Comparison of ENCODE assay signal across 14 cellular contexts in genomic region chr10:123327450-123327849, GRCh38.
A peak's percentile ranks its signal among the peaks of the same experiment; 100 is the strongest.
DNase-seq lines count a peak whose midpoint lies in the region; ATAC-seq, FAIRE-seq and TF ChIP-seq lines count a peak whose summit lies in the region.
"Had no signal": no experiment of that assay in that cellular context is flagged by ENCODE, and none has a peak within 500 bp of the region (broad histone marks: within the 10 kb centered on the region; RNA-seq: fewer than 3 reads in every experiment).

No MANE protein-coding gene starts in this region.

- ATAC-seq in GM21825 (IDR thresholded peaks at IDR 0.05; ENCODE audit: unreplicated experiment), result peak; percentile 78
- ATAC-seq in HG03280 (IDR thresholded peaks at IDR 0.05; ENCODE audit: unreplicated experiment), result peak; percentile 71

- H3K27me3 Mint-ChIP-seq in CD14-positive monocyte (ENCODE audit: low read depth in 3 of 3) (peaks cover 0 to 9% (median 0%) of the 10 kb centered on the region in 3 donors), progenitor cell of endocrine pancreas (no peaks in the 10 kb centered on the region)
- H3K27me3 Mint-ChIP-seq in activated T-cell treated with anti-CD3 and anti-CD28 coated beads, Interleukin-2, amount 50 U/mL, for 24 hours, result peaks cover 11% of the 10 kb centered on the region

- no peak overlapping the region for H3K4me3 ChIP-seq in GM12864 (ENCODE audit: low read depth, low read length)
- H3K4me3 ChIP-seq: smooth muscle cell, upper lobe of left lung had no signal

- intact Hi-C loops in CD14-positive monocyte (cut with micrococcal nuclease), result no loop called here

- H3K4me1 Mint-ChIP-seq in CD14-positive monocyte (no peaks in the 10 kb centered on the region), progenitor cell of endocrine pancreas (ENCODE audit: low read depth) (peaks cover 6% of the 10 kb centered on the region)
- H3K4me1 Mint-ChIP-seq in activated T-cell treated with anti-CD3 and anti-CD28 coated beads, Interleukin-2, amount 50 U/mL, for 24 hours (ENCODE audit: low read depth), result peaks cover 5% of the 10 kb centered on the region
- H3K4me1 Mint-ChIP-seq: activated naive CD4-positive, alpha-beta T cell treated with anti-CD3 and anti-CD28 coated beads, Interleukin-2, amount 50 U/mL, for 24 hours had no signal

- TF ChIP-seq CTCF in GM12864 (IDR thresholded peaks at IDR 0.05; ENCODE audit: low read depth, low read length, missing control alignments) (no peak), CD14-positive monocyte (IDR thresholded peaks at IDR 0.05) (no peak), progenitor cell of endocrine pancreas (IDR thresholded peaks at IDR 0.05; ENCODE audit: unreplicated experiment) (no peak)

- H3K9me3 Mint-ChIP-seq in CD14-positive monocyte, result peaks cover 0 to 8% (median 4%) of the 10 kb centered on the region in 7 donors
- peaks cover 9% of the 10 kb centered on the region for H3K9me3 Mint-ChIP-seq in activated T-cell treated with anti-CD3 and anti-CD28 coated beads, Interleukin-2, amount 50 U/mL, for 24 hours
- peaks cover 7% of the 10 kb centered on the region for H3K9me3 Mint-ChIP-seq in progenitor cell of endocrine pancreas (ENCODE audit: low read depth)

- H3K36me3 Mint-ChIP-seq in CD14-positive monocyte (no peaks in the 10 kb centered on the region), progenitor cell of endocrine pancreas (ENCODE audit: insufficient read depth) (no peaks in the 10 kb centered on the region)
- H3K36me3 Mint-ChIP-seq in activated T-cell treated with anti-CD3 and anti-CD28 coated beads, Interleukin-2, amount 50 U/mL, for 24 hours (ENCODE audit: low read depth), result no peaks in the 10 kb centered on the region

- H3K4me3 Mint-ChIP-seq in CD14-positive monocyte, result no peak overlapping the region
- H3K4me3 Mint-ChIP-seq in activated T-cell treated with anti-CD3 and anti-CD28 coated beads, Interleukin-2, amount 50 U/mL, for 24 hours, result no peak overlapping the region
- H3K4me3 Mint-ChIP-seq in progenitor cell of endocrine pancreas (ENCODE audit: low read depth), result no peak overlapping the region
- H3K4me3 Mint-ChIP-seq: activated naive CD4-positive, alpha-beta T cell treated with anti-CD3 and anti-CD28 coated beads, Interleukin-2, amount 50 U/mL, for 24 hours had no signal

- DNase-seq in GM12864 (ENCODE audit: low read depth), result peak; percentile 64
- DNase-seq in GM19239 (ENCODE audit: insufficient read length, low spot score), result peak; percentile 9
- DNase-seq in CD14-positive monocyte (ENCODE audit: low spot score), result no peak
- no peak for DNase-seq in SHP77 treated with DMSO at 0.1 percent for 48 hours (lab: John Stamatoyannopoulos, UW)
- DNase-seq in activated T-cell treated with anti-CD3 and anti-CD28 coated beads, Interleukin-2, amount 50 U/mL, for 24 hours, result no peak
- DNase-seq in progenitor cell of endocrine pancreas (ENCODE audit: low spot score, unreplicated experiment), result no peak
- DNase-seq: caudate nucleus, NCI-H2107, OCI-M1, upper lobe of left lung had no signal

- peak; percentile 68 for FAIRE-seq in GM19239 (lab: Jason Lieb, UNC)

- H3K27ac Mint-ChIP-seq in CD14-positive monocyte (no peak overlapping the region), progenitor cell of endocrine pancreas (no peak overlapping the region)
- H3K27ac Mint-ChIP-seq in activated T-cell treated with anti-CD3 and anti-CD28 coated beads, Interleukin-2, amount 50 U/mL, for 24 hours, result no peak overlapping the region
- H3K27ac Mint-ChIP-seq: activated naive CD4-positive, alpha-beta T cell treated with anti-CD3 and anti-CD28 coated beads, Interleukin-2, amount 50 U/mL, for 24 hours had no signal

Comparison
In these comparisons a context has a peak if more than half of its experiments do, and no peak if none do; other contexts are left out.
1. DNase-seq: peak in GM12864 (single experiment) and GM19239 (single experiment); none in CD14-positive monocyte (single experiment), SHP77 treated with DMSO at 0.1 percent for 48 hours (single experiment), activated T-cell treated with anti-CD3 and anti-CD28 coated beads, Interleukin-2, amount 50 U/mL, for 24 hours (single experiment) and progenitor cell of endocrine pancreas (single experiment).